Comparison of ENCODE assay signal across 31 cellular contexts in the genomic region with DNA sequence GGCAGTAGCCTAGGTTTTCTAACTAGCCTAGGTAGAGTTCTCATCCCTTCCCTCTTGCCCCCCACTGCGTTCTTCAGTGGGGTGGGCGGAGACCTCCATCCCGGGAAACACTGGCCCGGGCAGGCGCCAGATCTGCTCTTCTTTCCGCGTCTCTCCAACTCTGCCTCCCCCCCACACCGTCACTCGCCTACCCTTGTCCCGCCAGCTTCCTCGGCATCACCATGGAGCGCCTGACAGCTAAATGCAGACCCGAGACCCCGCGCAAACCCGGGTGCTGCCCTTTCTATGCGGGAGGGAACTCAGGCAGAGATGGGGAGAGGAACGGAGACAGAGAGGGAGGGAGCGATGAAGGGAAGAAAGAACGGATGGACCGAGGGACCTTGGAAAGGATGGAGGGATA.
"Had no signal": no experiment of that assay in that cellular context is flagged by ENCODE, and none has a peak within 500 bp of the region (broad histone marks: within the 10 kb centered on the region; RNA-seq: fewer than 3 reads in every experiment).

No MANE protein-coding gene starts in this region.

- DNase-seq: activated CD4-positive, alpha-beta memory T cell treated with anti-CD3 and anti-CD28 coated beads, Interleukin-2, amount 10 ng/mL, durations not matched to agents 7 days and 5 days; activated CD4-positive, alpha-beta T cell treated with anti-CD3 and anti-CD28 coated beads for 1 hour; activated CD4-positive, alpha-beta T cell treated with anti-CD3 and anti-CD28 coated beads for 48 hours; activated CD4-positive, CD25-positive, alpha-beta regulatory T cell; activated effector memory CD4-positive, alpha-beta T cell treated with anti-CD3 and anti-CD28 coated beads, Interleukin-2, amount 50 U/mL, for 16 hours; activated naive CD4-positive, alpha-beta T cell; activated T-cell treated with anti-CD3 and anti-CD28 coated beads, Interleukin-2, amount 50 U/mL, for 48 hours; adrenal gland; body of pancreas; IMR-90; NCI-H1092 treated with DMSO at 0.1 percent for 48 hours; NCI-H1417; NCI-H187 treated with DMSO at 0.1 percent for 48 hours; NCI-H2081; NCI-H2171 treated with DMSO at 0.1 percent for 48 hours; NCI-H2227 treated with DMSO at 0.1 percent for 48 hours; NCI-H446; NCI-H510A treated with DMSO at 0.1 percent for 48 hours; NCI-H526 treated with DMSO at 0.1 percent for 48 hours; PC-3; Peyer's patch; Right ventricle myocardium superior; RPMI8226; SW 1271; T-helper 1 cell; T-helper 2 cell; T-helper 9 cell; WERI-Rb-1 had no signal

- H3K4me3 ChIP-seq: adrenal gland, body of pancreas, breast epithelium, K562, Peyer's patch had no signal

- H3K4me3 Mint-ChIP-seq: activated CD4-positive, alpha-beta memory T cell treated with anti-CD3 and anti-CD28 coated beads, Interleukin-2, amount 10 ng/mL, durations not matched to agents 7 days and 5 days had no signal

- H3K27ac Mint-ChIP-seq: activated CD4-positive, alpha-beta memory T cell treated with anti-CD3 and anti-CD28 coated beads, Interleukin-2, amount 10 ng/mL, durations not matched to agents 7 days and 5 days; activated naive CD4-positive, alpha-beta T cell treated with anti-CD3 and anti-CD28 coated beads, Interleukin-2, amount 50 U/mL, for 72 hours had no signal

- ATAC-seq: activated naive CD4-positive, alpha-beta T cell treated with anti-CD3 and anti-CD28 coated beads, Interleukin-2, amount 50 U/mL, for 72 hours; body of pancreas; K562; PC-3 had no signal
